ENCODE assay signal across 10 cellular contexts in genomic region chr1:186325239-186325638, GRCh38. TPM values are rescaled to one million over a fixed set of nuclear protein-coding genes. Genes with fewer than 3 reads are reported as not detected.
DNase-seq lines count a peak whose midpoint lies in the region; ATAC-seq and TF ChIP-seq lines count a peak whose summit lies in the region.
"Had no signal": no experiment of that assay in that cellular context is flagged by ENCODE, and none has a peak within 500 bp of the region (broad histone marks: within the 10 kb centered on the region; RNA-seq: fewer than 3 reads in every experiment).

No MANE protein-coding gene starts in this region.

- H3K36me3 ChIP-seq in BJ (ENCODE audit: control insufficient read depth, insufficient read depth, low read length) (peaks cover 5% of the 10 kb centered on the region), RWPE2 (ENCODE audit: low read depth) (peaks cover 96% of the 10 kb centered on the region), thyroid gland (peaks cover 67 to 70% of the 10 kb centered on the region in 2 donors)

- CTCF ChIA-PET in BJ (lab: Yijun Ruan, JAX): interaction anchor here (0.7 to 1.9 kb wide), 5 partner anchors 10 to 111 kb away, joined by 3 to 6 read pairs (median 4); partner anchors contain the start of gene TPR

- H3K9me3 ChIP-seq in RWPE2 (ENCODE audit: severe bottlenecking): no peaks in the 10 kb centered on the region
- no peaks in the 10 kb centered on the region for H3K9me3 ChIP-seq in thyroid gland

- H3K4me1 ChIP-seq in RWPE2 (ENCODE audit: insufficient read depth, poor library complexity, severe bottlenecking) (no peaks in the 10 kb centered on the region), thyroid gland (no peaks in the 10 kb centered on the region)

- no peak for TF ChIP-seq POLR2A in thyroid gland (IDR thresholded peaks at IDR 0.05)

- DNase-seq in BJ (ENCODE audit: low read depth) (no peak), RWPE2 (ENCODE audit: low spot score) (no peak), fibroblast of the conjunctiva (ENCODE audit: low read depth) (peak; percentile 14), NCI-H146 (lab: John Stamatoyannopoulos, UW) (no peak), thyroid gland (no peak), GF-D8 (lab: John Stamatoyannopoulos, UW) (no peak)
- DNase-seq: activated effector memory CD4-positive, alpha-beta T cell treated with Interleukin-2 at 50 U/mL for 16 hours; retina had no signal

- TF ChIP-seq CTCF in BJ (IDR thresholded peaks at IDR 0.05; ENCODE audit: insufficient read depth, low read depth, low read length): peak; percentile 50
- peak; percentile 39 for TF ChIP-seq CTCF in RWPE2 (IDR thresholded peaks at IDR 0.05; ENCODE audit: poor library complexity, severe bottlenecking)
- TF ChIP-seq CTCF in thyroid gland (IDR thresholded peaks at IDR 0.05): no peak

- WGBS in thyroid gland, 2 donors: 97 to 98% methylated on average over 2 of the region's 2 CpGs

- intact Hi-C loops in thyroid gland (cut with DNase I): no loop called here

- H3K27ac ChIP-seq in RWPE2 (ENCODE audit: poor library complexity, severe bottlenecking) (no peak overlapping the region), thyroid gland (no peak overlapping the region)

- no peaks in the 10 kb centered on the region for H3K27me3 ChIP-seq in BJ (ENCODE audit: control insufficient read depth, insufficient read depth, low read length)
- no peaks in the 10 kb centered on the region for H3K27me3 ChIP-seq in RWPE2 (ENCODE audit: insufficient read depth, poor library complexity, severe bottlenecking)
- H3K27me3 ChIP-seq in thyroid gland: no peaks in the 10 kb centered on the region

- peak; percentile 52 for ATAC-seq in GM21723 (IDR thresholded peaks at IDR 0.05; ENCODE audit: unreplicated experiment)
- no peak for ATAC-seq in RWPE2 (ENCODE audit: low read depth)
- no peak for ATAC-seq in GM18870 (IDR thresholded peaks at IDR 0.05; ENCODE audit: unreplicated experiment)

- POLR2A ChIA-PET in BJ (lab: Charles Lee): no interaction called here

- H3K4me3 ChIP-seq in BJ (ENCODE audit: low read depth, low read length) (no peak overlapping the region), RWPE2 (ENCODE audit: severe bottlenecking) (no peak overlapping the region), thyroid gland (replicated peaks in 1 of 3) (no peak overlapping the region)

RNA-seq across cellular contexts. Expression of gene PRG4, which starts 29.2 kb away (rescaled TPM):
- 0.01 TPM in 2 replicates for polyA plus RNA-seq in BJ (2011; rRNA removed)
- not detected in 2 replicates for polyA minus RNA-seq in BJ (2011; rRNA and poly(A)+ RNA removed)
- total RNA-seq in thyroid gland: 1 to 10 TPM in 3 of 4 donors, under 1 TPM in 1; 0.44 to 4.2 (median 3.2) TPM

RNA-seq across cellular contexts. Expression of gene TPR, which starts 49.8 kb away (rescaled TPM):
- 48.6 and 55.3 TPM in 2 replicates for polyA plus RNA-seq in BJ (2011; rRNA removed)
- 68.7 and 69.3 TPM in 2 replicates for polyA minus RNA-seq in BJ (2011; rRNA and poly(A)+ RNA removed)
- total RNA-seq in thyroid gland: 100 to 1,000 TPM in 3 of 4 donors, 10 to 100 TPM in 1; 90.4 to 108 (median 104) TPM

RNA-seq across cellular contexts. Expression of gene ODR4, which starts 50.4 kb away (rescaled TPM):
- polyA plus RNA-seq in BJ (2011; rRNA removed): 6.2 and 11.2 TPM in 2 replicates
- polyA minus RNA-seq in BJ (2011; rRNA and poly(A)+ RNA removed): 3.1 and 4.2 TPM in 2 replicates
- 10 to 100 TPM; 25.1 to 35.4 (median 29.9) TPM for total RNA-seq in thyroid gland

Comparison
In these comparisons a context has a peak if more than half of its experiments do, and no peak if none do; other contexts are left out.
1. CTCF ChIP-seq: peak in BJ (single experiment) and RWPE2 (single experiment); none in thyroid gland (0 of 6).